1 cellular context compared by ENCODE assay signal in genomic region chr2:142983174-142983573, GRCh38.
TF ChIP-seq lines count a peak whose summit lies in the region.

No MANE protein-coding gene starts in this region.

TF ChIP-seq in GM12878, 131 proteins besides CTCF, POLR2A, EP300 and RAD21 (continued from another document):
- TF ChIP-seq NKRF (conservative IDR thresholded peaks at IDR 0.05) (no peak), IKZF1 (conservative IDR thresholded peaks at IDR 0.05) (peak; percentile 58), SUZ12 (IDR thresholded peaks at IDR 0.05; ENCODE audit: unreplicated experiment) (no peak), HCFC1 (IDR thresholded peaks at IDR 0.05; ENCODE audit: low read length) (no peak), CBX3 (IDR thresholded peaks at IDR 0.05; ENCODE audit: borderline replicate concordance, low read depth) (no peak), ATF3 (IDR thresholded peaks at IDR 0.05; ENCODE audit: borderline replicate concordance, extremely low read depth, low read depth, low read length) (no peak), IKZF2 (IDR thresholded peaks at IDR 0.05) (peak; percentile 39 to 64; a peak in 1 of 4 replicates), TBL1XR1 (IDR thresholded peaks at IDR 0.05; ENCODE audit: low read depth, low read length) (no peak), RAD51 (IDR thresholded peaks at IDR 0.05) (peak; percentile 61; the same call in 1 of the 2 replicates), BMI1 (IDR thresholded peaks at IDR 0.05; ENCODE audit: borderline replicate concordance) (no peak)
